Comparison of ENCODE assay signal across 24 cellular contexts in the genomic region with DNA sequence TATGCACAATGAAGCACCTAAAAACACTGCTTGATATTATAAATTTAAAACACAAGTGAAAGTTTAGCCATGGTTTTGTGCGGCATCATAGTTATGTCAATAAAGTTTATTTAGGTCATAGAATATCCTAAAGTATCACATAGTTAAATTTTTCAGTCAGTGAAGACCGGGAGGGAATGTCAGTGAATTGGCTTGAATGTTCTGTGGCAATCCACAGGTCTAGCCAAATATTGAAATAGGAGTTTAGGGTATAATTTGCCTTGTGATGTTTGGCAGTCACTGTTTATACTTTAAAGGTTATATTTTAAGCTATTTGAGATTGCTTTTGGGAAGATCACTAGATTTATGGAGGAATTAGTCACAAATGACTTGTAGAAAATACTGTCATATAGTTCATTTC.
"Had no signal": no experiment of that assay in that cellular context is flagged by ENCODE, and none has a peak within 500 bp of the region (broad histone marks: within the 10 kb centered on the region; RNA-seq: fewer than 3 reads in every experiment).

No MANE protein-coding gene starts in this region.

- H3K27ac Mint-ChIP-seq: activated CD8-positive, alpha-beta T cell treated with anti-CD3 and anti-CD28 coated beads for 36 hours; activated naive CD4-positive, alpha-beta T cell treated with anti-CD3 and anti-CD28 coated beads, Interleukin-2, amount 50 U/mL, for 24 hours; activated T-helper 1 cell treated with anti-CD3 and anti-CD28 coated beads, Interleukin-12 subunit alpha, Interleukin-12 subunit beta, Interleukin-2, Interleukin-4 antibody, amounts not matched to agents 30 ng/mL and 10 ng/mL and 1 ng/mL, durations not matched to agents 14 hours and 24 hours and 36 hours; brain; T-helper 1 cell treated with Interleukin-12 subunit alpha and Interleukin-12 subunit beta and Interleukin-4 antibody, amounts not matched to agents 30 μg/mL and 1 μg/mL, for 36 hours had no signal

- H3K27me3 ChIP-seq: ascending aorta had no signal

- H3K9me3 ChIP-seq: ascending aorta had no signal

- H3K9me3 Mint-ChIP-seq: activated CD8-positive, alpha-beta T cell treated with anti-CD3 and anti-CD28 coated beads for 36 hours; activated naive CD4-positive, alpha-beta T cell treated with anti-CD3 and anti-CD28 coated beads, Interleukin-2, amount 50 U/mL, for 24 hours; activated T-helper 1 cell treated with anti-CD3 and anti-CD28 coated beads, Interleukin-12 subunit alpha, Interleukin-12 subunit beta, Interleukin-2, Interleukin-4 antibody, amounts not matched to agents 30 ng/mL and 10 ng/mL and 1 ng/mL, durations not matched to agents 14 hours and 24 hours and 36 hours; brain; central memory CD8-positive, alpha-beta T cell; T-helper 1 cell treated with Interleukin-12 subunit alpha and Interleukin-12 subunit beta and Interleukin-4 antibody, amounts not matched to agents 30 μg/mL and 1 μg/mL, for 36 hours had no signal

- ATAC-seq: activated CD4-positive, CD25-positive, alpha-beta regulatory T cell treated with anti-CD3 and anti-CD28 coated beads, Interleukin-2, amount 50 U/mL, for 24 hours; activated CD8-positive, alpha-beta T cell treated with anti-CD3 and anti-CD28 coated beads for 36 hours had no signal

- H3K4me1 Mint-ChIP-seq: activated naive CD4-positive, alpha-beta T cell treated with anti-CD3 and anti-CD28 coated beads, Interleukin-2, amount 50 U/mL, for 24 hours; brain; central memory CD8-positive, alpha-beta T cell had no signal

- H3K4me3 ChIP-seq: ascending aorta had no signal

- H3K27me3 Mint-ChIP-seq: activated CD8-positive, alpha-beta T cell treated with anti-CD3 and anti-CD28 coated beads for 36 hours; activated naive CD4-positive, alpha-beta T cell treated with anti-CD3 and anti-CD28 coated beads, Interleukin-2, amount 50 U/mL, for 24 hours; brain; central memory CD8-positive, alpha-beta T cell had no signal

- DNase-seq: activated CD4-positive, alpha-beta T cell treated with anti-CD3 and anti-CD28 coated beads for 4 hours; activated CD8-positive, alpha-beta memory T cell treated with anti-CD3 and anti-CD28 coated beads, Interleukin-2, amount 50 U/mL, for 4 hours; activated CD8-positive, alpha-beta T cell treated with anti-CD3 and anti-CD28 coated beads for 36 hours; activated effector memory CD4-positive, alpha-beta T cell treated with Interleukin-2 at 50 U/mL for 16 hours; activated naive CD4-positive, alpha-beta T cell; amniotic stem cell; Kasumi-1; KBM-7; NCI-H1105 treated with DMSO at 0.1 percent for 48 hours; NCI-H1436 treated with DMSO at 0.1 percent for 48 hours; NCI-H187; NCI-H2081; NCI-H446 treated with DMSO at 0.1 percent for 48 hours; NCI-H524 treated with DMSO at 0.1 percent for 48 hours; NCI-H748 treated with DMSO at 0.1 percent for 48 hours; OCI-M1; SHP77 had no signal

- H3K4me3 Mint-ChIP-seq: activated CD8-positive, alpha-beta T cell treated with anti-CD3 and anti-CD28 coated beads for 36 hours; activated naive CD4-positive, alpha-beta T cell treated with anti-CD3 and anti-CD28 coated beads, Interleukin-2, amount 50 U/mL, for 24 hours; activated T-helper 1 cell treated with anti-CD3 and anti-CD28 coated beads, Interleukin-12 subunit alpha, Interleukin-12 subunit beta, Interleukin-2, Interleukin-4 antibody, amounts not matched to agents 30 ng/mL and 10 ng/mL and 1 ng/mL, durations not matched to agents 14 hours and 24 hours and 36 hours; brain; central memory CD8-positive, alpha-beta T cell; T-helper 1 cell treated with Interleukin-12 subunit alpha and Interleukin-12 subunit beta and Interleukin-4 antibody, amounts not matched to agents 30 μg/mL and 1 μg/mL, for 36 hours had no signal
